ENCODE assay signal across 8 cellular contexts in the genomic region with DNA sequence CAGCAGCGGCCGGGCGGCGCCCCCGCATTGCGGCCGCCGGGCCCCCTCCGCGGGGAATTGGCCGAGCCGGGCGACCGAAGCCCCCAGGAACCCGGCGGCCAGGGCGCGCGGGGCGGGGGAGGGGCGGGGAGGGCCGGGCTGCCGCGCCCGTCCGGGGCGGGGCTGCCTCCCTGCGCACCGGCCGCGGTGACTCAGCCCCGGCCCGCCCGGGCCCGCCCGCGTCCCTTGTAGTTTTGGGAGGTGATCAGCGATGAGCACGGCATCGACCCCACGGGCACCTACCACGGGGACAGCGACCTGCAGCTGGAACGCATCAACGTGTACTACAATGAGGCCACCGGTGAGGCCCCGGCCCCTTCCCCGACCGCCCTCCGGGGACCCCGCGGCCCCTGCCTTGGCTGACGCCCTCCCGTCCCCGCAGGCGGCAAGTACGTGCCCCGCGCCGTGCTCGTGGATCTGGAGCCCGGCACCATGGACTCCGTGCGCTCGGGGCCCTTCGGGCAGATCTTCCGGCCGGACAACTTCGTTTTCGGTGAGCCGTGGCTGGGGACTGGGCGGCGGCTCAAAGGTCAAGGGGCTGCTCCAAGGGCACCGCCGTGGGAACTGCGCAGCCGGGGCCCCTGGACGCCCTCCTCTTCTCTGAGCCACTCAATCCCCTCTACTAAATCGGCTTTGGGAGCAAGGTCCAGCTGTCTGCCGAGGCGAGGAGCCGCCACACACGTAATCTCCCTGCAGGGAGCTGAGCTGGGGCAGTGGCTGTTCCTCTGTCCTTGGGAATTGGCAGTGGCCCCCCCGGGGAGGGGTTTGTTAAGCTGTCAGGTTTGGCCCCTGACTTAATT. TPM values are rescaled to one million over a fixed set of nuclear protein-coding genes. Genes with fewer than 3 reads are reported as not detected.
DNase-seq lines count a peak whose midpoint lies in the region; ATAC-seq, FAIRE-seq and TF ChIP-seq lines count a peak whose summit lies in the region.

No MANE protein-coding gene starts in this region.

- H3K36me3 ChIP-seq in MM.1S (replicated peaks; ENCODE audit: insufficient read depth, low read length) = no peaks in the 10 kb centered on the region; the same call in 1 of the 2 replicates
- H3K36me3 ChIP-seq in naive thymus-derived CD4-positive, alpha-beta T cell (ENCODE audit: control insufficient read depth in 2 of 3, insufficient read depth in 3 of 3, low read length in 3 of 3) = peaks cover 0 to 19% (median 9%) of the 10 kb centered on the region in 3 experiments

- H3K27me3 ChIP-seq in MM.1S (replicated peaks; ENCODE audit: insufficient read depth, low read length) = no peaks in the 10 kb centered on the region
- no peaks in the 10 kb centered on the region for H3K27me3 ChIP-seq in naive thymus-derived CD4-positive, alpha-beta T cell (ENCODE audit: control insufficient read depth in 2 of 2, insufficient read depth in 2 of 2, low read length in 2 of 2)

- peak overlapping the region; percentile 83 to 94 (median 86) for H3K4me3 Mint-ChIP-seq in naive thymus-derived CD4-positive, alpha-beta T cell

- H3K9me2 ChIP-seq in MM.1S (replicated peaks; ENCODE audit: insufficient read depth, low read length) = no peaks in the 10 kb centered on the region

- H3K9ac ChIP-seq in MM.1S (ENCODE audit: low read length) = peak overlapping the region; percentile 82

- H3F3A ChIP-seq in MM.1S (ENCODE audit: insufficient read depth, low read length) = peaks cover 28% of the 10 kb centered on the region; the same call in 1 of the 2 replicates

- peak overlapping the region; percentile 98 to 99 for H3K27ac ChIP-seq in A549
- peak overlapping the region; percentile 49; the same call in 1 of the 2 replicates for H3K27ac ChIP-seq in MM.1S (ENCODE audit: low read length)
- H3K27ac ChIP-seq in epithelial cell of prostate = peak overlapping the region; percentile 97
- H3K27ac ChIP-seq in naive thymus-derived CD4-positive, alpha-beta T cell (ENCODE audit: low read depth, low read length) = peak overlapping the region; percentile 63

- WGBS in A549 (ENCODE audit: missing lambda C conversion rate) = 3% methylated on average over 29 of the region's 84 CpGs

- ATAC-seq in A549 (peak in 1 of 2 experiments; percentile 1; a peak in 1 of 6 replicates), GM19467 (IDR thresholded peaks at IDR 0.05; ENCODE audit: unreplicated experiment) (peak; percentile 3), GM18519 (IDR thresholded peaks at IDR 0.05; ENCODE audit: low FRiP score, unreplicated experiment) (no peak)
- ATAC-seq in naive thymus-derived CD4-positive, alpha-beta T cell = peak; percentile 23

- H3K79me2 ChIP-seq in MM.1S (ENCODE audit: low read length) = peaks cover 31% of the 10 kb centered on the region

- peaks cover 12 to 35% (median 21%) of the 10 kb centered on the region in 7 donors for H3K4me1 Mint-ChIP-seq in naive thymus-derived CD4-positive, alpha-beta T cell

- peaks cover 48% of the 10 kb centered on the region for H3K4me1 ChIP-seq in A549
- peaks cover 12% of the 10 kb centered on the region; the same call in 1 of the 2 replicates for H3K4me1 ChIP-seq in MM.1S (ENCODE audit: low read length)
- H3K4me1 ChIP-seq in naive thymus-derived CD4-positive, alpha-beta T cell (ENCODE audit: control insufficient read depth in 2 of 2, insufficient read depth in 2 of 2, low read length in 2 of 2) = peaks cover 15 to 16% of the 10 kb centered on the region in 2 donors

- FAIRE-seq in A549 (lab: Jason Lieb, UNC) = no peak

- CTCF ChIA-PET in A549 (lab: Yijun Ruan, JAX) = interaction anchor here (1.0 to 13.1 kb wide), 9 partner anchors 8 to 212 kb away, joined by 3 to 236 read pairs (median 3); partner anchors contain the start of genes CYSRT1, NELFB, NRARP and RNF208
- CTCF ChIA-PET in naive thymus-derived CD4-positive, alpha-beta T cell (lab: Charles Lee) = interaction anchor here (0.6 to 1.3 kb wide), 4 partner anchors 13 to 203 kb away, joined by 3 to 5 read pairs (median 4); no protein-coding TSS in a partner anchor

- H3K9me3 ChIP-seq in A549 = no peaks in the 10 kb centered on the region
- no peaks in the 10 kb centered on the region for H3K9me3 ChIP-seq in MM.1S (replicated peaks; ENCODE audit: insufficient read depth, low read length)
- no peaks in the 10 kb centered on the region for H3K9me3 ChIP-seq in naive thymus-derived CD4-positive, alpha-beta T cell (ENCODE audit: control insufficient read depth in 2 of 3, low read length in 3 of 3)

- peaks cover 0 to 4% (median 0%) of the 10 kb centered on the region in 5 donors for H3K27me3 Mint-ChIP-seq in naive thymus-derived CD4-positive, alpha-beta T cell

- DNase-seq in A549 (ENCODE audit: low read depth in 1 of 2, low spot score in 1 of 2) (no peak), MM.1S (peak; percentile 53), epithelial cell of prostate (ENCODE audit: low read depth, low spot score) (no peak)
- peak; percentile 81 for DNase-seq in activated CD8-positive, alpha-beta memory T cell treated with anti-CD3 and anti-CD28 coated beads, Interleukin-2, amount 50 U/mL, for 4 hours
- DNase-seq in naive thymus-derived CD4-positive, alpha-beta T cell = peak in 4 of 9 donors; percentile 29 to 80 (median 54)
- DNase-seq in stimulated activated naive CD4-positive, alpha-beta T cell treated with Interleukin-2 at 50 U/mL for 16 hours (lab: John Stamatoyannopoulos, UW) = peak; percentile 61

- H3K27ac Mint-ChIP-seq in naive thymus-derived CD4-positive, alpha-beta T cell = peak overlapping the region in 8 of 9 donors; percentile 30 to 94 (median 84)

- POLR2A ChIA-PET in A549 (lab: Yijun Ruan, JAX) = interaction anchor here (0.6 to 3.3 kb wide), 21 partner anchors 8 to 407 kb away, joined by 3 to 97 read pairs (median 9); partner anchors contain the start of genes ANAPC2, DPP7, MAN1B1 and NELFB
- POLR2A ChIA-PET in naive thymus-derived CD4-positive, alpha-beta T cell (lab: Charles Lee) = interaction anchor here (0.8 to 10.7 kb wide), 23 partner anchors 11 to 708 kb away, joined by 3 to 168 read pairs (median 4); partner anchors contain the start of genes ANAPC2, CYSRT1, DPP7 and MAN1B1

- H4K20me1 ChIP-seq in MM.1S (ENCODE audit: insufficient read depth, low read length) = peaks cover 16% of the 10 kb centered on the region

- H3K4me2 ChIP-seq in A549 (peak overlapping the region; percentile 98), MM.1S (ENCODE audit: low read depth, low read length) (peak overlapping the region; percentile 92)

- TF ChIP-seq EP300 in A549 (IDR thresholded peaks at IDR 0.05) = no peak

- H3K4me3 ChIP-seq in A549 (peak overlapping the region; percentile 91), MM.1S (ENCODE audit: low read length) (peak overlapping the region; percentile 81)
- H3K4me3 ChIP-seq in naive thymus-derived CD4-positive, alpha-beta T cell (ENCODE audit: low read length) = peak overlapping the region; percentile 57

- no peak for TF ChIP-seq CTCF in A549 (IDR thresholded peaks at IDR 0.05)
- TF ChIP-seq CTCF in MM.1S (IDR thresholded peaks at IDR 0.05; ENCODE audit: low read length) = no peak

- intact Hi-C loops in naive thymus-derived CD4-positive, alpha-beta T cell (cut with micrococcal nuclease) = loop anchor here (1.0 to 5.0 kb wide), 16 partner anchors 14 to 829 kb away; partner anchors contain the start of genes ANAPC2 (in 2 of the 2), MAN1B1 (in 2 of the 2), NDOR1 (in 2 of the 2) and NELFB (in 2 of the 2)

- H2AFZ ChIP-seq in MM.1S (ENCODE audit: low read length) = no peak overlapping the region

- no peak for TF ChIP-seq RAD21 in A549 (conservative IDR thresholded peaks at IDR 0.05 in 1 of 2, IDR thresholded peaks at IDR 0.05 in 1 of 2)

- H3K36me3 Mint-ChIP-seq in naive thymus-derived CD4-positive, alpha-beta T cell = peaks cover 0 to 14% (median 4%) of the 10 kb centered on the region in 5 donors

- H3K9me3 Mint-ChIP-seq in naive thymus-derived CD4-positive, alpha-beta T cell = peaks cover 0 to 9% (median 0%) of the 10 kb centered on the region in 11 donors

- TF ChIP-seq POLR2A in A549 (IDR thresholded peaks at IDR 0.05; ENCODE audit: low read length) = no peak

RNA-seq across cellular contexts. Expression of gene TUBB4B, which starts 0.6 kb away (rescaled TPM):
- 256 and 268 TPM in 2 replicates for polyA plus RNA-seq in A549 (2011; rRNA removed)
- 1,090 and 1,227 TPM in 2 replicates for polyA plus RNA-seq in A549 (2012; cell fraction: cytosol; rRNA removed)
- polyA plus RNA-seq in A549 (2012; cell fraction: nucleus; rRNA removed) = 1,168 and 1,626 TPM in 2 replicates
- 646 to 795 TPM (median 671 TPM) in 3 replicates for polyA plus RNA-seq in A549 (2017; fragmentation: RNase III; extraction: RNeasy Plus Mini Kit Qiagen cat#74134 plus additional on column Dnase treatment)
- 286 and 296 TPM in 2 replicates for polyA minus RNA-seq in A549 (2011; rRNA and poly(A)+ RNA removed)
- 100 to 1,000 TPM in 1 of 5 experiments, 10 to 100 TPM in 4; 44.2 to 260 (median 87.5) TPM for total RNA-seq in naive thymus-derived CD4-positive, alpha-beta T cell
- polyA plus RNA-seq in naive thymus-derived CD4-positive, alpha-beta T cell = 10 to 100 TPM; 17.5 to 49.9 TPM

RNA-seq across cellular contexts. Expression of gene STPG3, which starts 9.4 kb away (rescaled TPM):
- polyA plus RNA-seq in A549 (2011; rRNA removed) (not detected in 2 replicates), A549 (2017; fragmentation: RNase III; extraction: RNeasy Plus Mini Kit Qiagen cat#74134 plus additional on column Dnase treatment) (not detected in 3 replicates)
- polyA plus RNA-seq in A549 (2012; cell fraction: cytosol; rRNA removed) = not detected in 2 replicates
- not detected in 2 replicates for polyA plus RNA-seq in A549 (2012; cell fraction: nucleus; rRNA removed)
- not detected in 2 replicates for polyA minus RNA-seq in A549 (2011; rRNA and poly(A)+ RNA removed)
- total RNA-seq in naive thymus-derived CD4-positive, alpha-beta T cell = not detected
- not detected for polyA plus RNA-seq in naive thymus-derived CD4-positive, alpha-beta T cell

RNA-seq across cellular contexts. Expression of gene SLC34A3, which starts 11.0 kb away (rescaled TPM):
- polyA plus RNA-seq in A549 (2011; rRNA removed) (not detected in 2 replicates), A549 (2017; fragmentation: RNase III; extraction: RNeasy Plus Mini Kit Qiagen cat#74134 plus additional on column Dnase treatment) (0.04 to 0.05 TPM (median 0.05 TPM) in 3 replicates)
- polyA plus RNA-seq in A549 (2012; cell fraction: cytosol; rRNA removed) = 0.04 TPM in 2 replicates
- 0.18 and 0.20 TPM in 2 replicates for polyA plus RNA-seq in A549 (2012; cell fraction: nucleus; rRNA removed)
- not detected in 2 replicates for polyA minus RNA-seq in A549 (2011; rRNA and poly(A)+ RNA removed)
- under 1 TPM in 2 of 5 experiments, not detected in 3; 0.16 TPM for total RNA-seq in naive thymus-derived CD4-positive, alpha-beta T cell
- not detected for polyA plus RNA-seq in naive thymus-derived CD4-positive, alpha-beta T cell

RNA-seq across cellular contexts. Expression of gene NELFB, which starts 13.4 kb away (rescaled TPM):
- polyA plus RNA-seq in A549 (2011; rRNA removed) (31.8 and 33.8 TPM in 2 replicates), A549 (2017; fragmentation: RNase III; extraction: RNeasy Plus Mini Kit Qiagen cat#74134 plus additional on column Dnase treatment) (44.4 to 46.3 TPM (median 45.3 TPM) in 3 replicates)
- polyA plus RNA-seq in A549 (2012; cell fraction: cytosol; rRNA removed) = 81.9 and 98.3 TPM in 2 replicates
- 92.5 and 112 TPM in 2 replicates for polyA plus RNA-seq in A549 (2012; cell fraction: nucleus; rRNA removed)
- polyA minus RNA-seq in A549 (2011; rRNA and poly(A)+ RNA removed) = 23.6 and 32.9 TPM in 2 replicates
- total RNA-seq in naive thymus-derived CD4-positive, alpha-beta T cell = 10 to 100 TPM; 33.4 to 64.2 (median 38.9) TPM
- polyA plus RNA-seq in naive thymus-derived CD4-positive, alpha-beta T cell = 10 to 100 TPM; 22.9 to 36.5 TPM

RNA-seq across cellular contexts. Expression of gene RNF224, which starts 14.4 kb away (rescaled TPM):
- polyA plus RNA-seq in A549 (2011; rRNA removed) = not detected in 2 replicates
- 0.04 TPM in 2 replicates for polyA plus RNA-seq in A549 (2012; cell fraction: cytosol; rRNA removed)
- 0.14 and 0.23 TPM in 2 replicates for polyA plus RNA-seq in A549 (2012; cell fraction: nucleus; rRNA removed)
- 0.04 to 0.07 TPM (median 0.07 TPM) in 3 replicates for polyA plus RNA-seq in A549 (2017; fragmentation: RNase III; extraction: RNeasy Plus Mini Kit Qiagen cat#74134 plus additional on column Dnase treatment)
- not detected in 2 replicates for polyA minus RNA-seq in A549 (2011; rRNA and poly(A)+ RNA removed)
- total RNA-seq in naive thymus-derived CD4-positive, alpha-beta T cell = under 1 TPM in 1 of 5 experiments, not detected in 4; 0.12 TPM
- polyA plus RNA-seq in naive thymus-derived CD4-positive, alpha-beta T cell = not detected

Comparison
In these comparisons a context has a peak if more than half of its experiments do, and no peak if none do; other contexts are left out.
1. DNase-seq: peak in MM.1S (single experiment), activated CD8-positive, alpha-beta memory T cell treated with anti-CD3 and anti-CD28 coated beads, Interleukin-2, amount 50 U/mL, for 4 hours (single experiment) and stimulated activated naive CD4-positive, alpha-beta T cell treated with Interleukin-2 at 50 U/mL for 16 hours (single experiment); none in A549 (0 of 2) and epithelial cell of prostate (single experiment).
2. RNA of gene TUBB4B, which starts 0.6 kb away (polyA plus RNA-seq): 256 to 1,626 TPM in A549; 17.5 to 49.9 TPM in naive thymus-derived CD4-positive, alpha-beta T cell; every median in the first group is over 4 times any median in the second.
3. Peak in every context shown above with its lines, with median percentiles within 50 percentile points of each other: H3K27ac ChIP-seq and H3K4me3 ChIP-seq.